In genomic region chr19:43526884-43527859, GRCh38 we compare ENCODE assay signal across 8 cellular contexts. TPM values are rescaled to one million over a fixed set of nuclear protein-coding genes. Genes with fewer than 3 reads are reported as not detected.
DNase-seq lines count a peak whose midpoint lies in the region; ATAC-seq and TF ChIP-seq lines count a peak whose summit lies in the region.

Gene ETHE1, minus strand, starts transcription at chr19:43527201. Its CDS starts 24 bp downstream, at chr19:43527177.

- H3K27ac ChIP-seq in colonic mucosa: peak within 1 kb of the TSS; percentile 87
- peak within 1 kb of the TSS; percentile 77 for H3K27ac ChIP-seq in layer of hippocampus (ENCODE audit: low read depth, low read length)

- H3K9me3 Mint-ChIP-seq in activated CD4-positive, alpha-beta T cell treated with anti-CD3 and anti-CD28 coated beads for 36 hours (ENCODE audit: low read depth): no peaks in the 10 kb centered on the region

- DNase-seq in NCI-H510A (lab: John Stamatoyannopoulos, UW) (peak; percentile 28), colonic mucosa (peak; percentile 94)
- peak; percentile 87 for DNase-seq in activated CD4-positive, alpha-beta T cell treated with anti-CD3 and anti-CD28 coated beads for 36 hours
- peak; percentile 59 to 76 for DNase-seq in stimulated activated CD4-positive, alpha-beta T cell treated with anti-CD3 and anti-CD28 coated beads, Interleukin-15, amount 100 ng/mL, for 48 hours (ENCODE audit: low read depth in 2 of 2)

- no peaks in the 10 kb centered on the region for H3K4me1 ChIP-seq in colonic mucosa

- peak within 1 kb of the TSS; percentile 94 for H3K27ac Mint-ChIP-seq in activated CD4-positive, alpha-beta T cell treated with anti-CD3 and anti-CD28 coated beads for 36 hours

- TF ChIP-seq CTCF in colonic mucosa (IDR thresholded peaks at IDR 0.05): no peak

- ATAC-seq in HG02852 (IDR thresholded peaks at IDR 0.05; ENCODE audit: unreplicated experiment) (peak; percentile 65), GM18519 (IDR thresholded peaks at IDR 0.05; ENCODE audit: low FRiP score, unreplicated experiment) (no peak)
- ATAC-seq in activated CD4-positive, alpha-beta T cell treated with anti-CD3 and anti-CD28 coated beads for 36 hours: peak; percentile 70

- H3K9me3 ChIP-seq in colonic mucosa: no peaks in the 10 kb centered on the region

- H3K4me1 Mint-ChIP-seq in activated CD4-positive, alpha-beta T cell treated with anti-CD3 and anti-CD28 coated beads for 36 hours: peaks cover 22% of the 10 kb centered on the region

- H3K4me3 ChIP-seq in colonic mucosa: peak within 1 kb of the TSS; percentile 68

- H3K27me3 ChIP-seq in colonic mucosa (no peaks in the 10 kb centered on the region), layer of hippocampus (ENCODE audit: control insufficient read depth, insufficient read depth, low read length) (no peaks in the 10 kb centered on the region)

- H3K36me3 ChIP-seq in colonic mucosa: no peaks in the 10 kb centered on the region

- intact Hi-C loops in activated CD4-positive, alpha-beta T cell treated with anti-CD3 and anti-CD28 coated beads for 36 hours (cut with DNase I, micrococcal nuclease): loop anchor here (1.0 to 10.0 kb wide), 9 partner anchors 23 to 1102 kb away; partner anchors contain the start of genes KCNN4 (in 2 of the 2), IRGQ (in 1 of the 2), LIPE (in 1 of the 2) and PHLDB3 (in 1 of the 2)
- intact Hi-C loops in colonic mucosa (cut with DNase I): no loop called here

- POLR2A ChIA-PET in activated CD4-positive, alpha-beta T cell treated with anti-CD3 and anti-CD28 coated beads for 36 hours (lab: Charles Lee): interaction anchor here (0.7 to 1.0 kb wide), 2 partner anchors 69 to 1657 kb away, joined by 3 to 4 read pairs; partner anchors contain the start of genes IRGQ and ZNF576

- TF ChIP-seq POLR2A in GM15510 (IDR thresholded peaks at IDR 0.05; ENCODE audit: borderline replicate concordance, extremely low read depth, insufficient read length): peak; percentile 91

- peak within 1 kb of the TSS; percentile 92 for H3K4me3 Mint-ChIP-seq in activated CD4-positive, alpha-beta T cell treated with anti-CD3 and anti-CD28 coated beads for 36 hours

- H3K9ac ChIP-seq in colonic mucosa (ENCODE audit: low read depth in 2 of 2, low read length in 2 of 2): peak within 1 kb of the TSS; percentile 97 to 100

- H3K36me3 Mint-ChIP-seq in activated CD4-positive, alpha-beta T cell treated with anti-CD3 and anti-CD28 coated beads for 36 hours (ENCODE audit: low read depth): peaks cover 6% of the 10 kb centered on the region

- no peaks in the 10 kb centered on the region for H3K27me3 Mint-ChIP-seq in activated CD4-positive, alpha-beta T cell treated with anti-CD3 and anti-CD28 coated beads for 36 hours

- CTCF ChIA-PET in activated CD4-positive, alpha-beta T cell treated with anti-CD3 and anti-CD28 coated beads for 36 hours (lab: Charles Lee): interaction anchor here (0.7 to 3.7 kb wide), 9 partner anchors 8 to 488 kb away, joined by 3 to 21 read pairs (median 5); partner anchors contain the start of gene IRGQ

RNA-seq across cellular contexts. Expression of gene ETHE1, which starts in this region (rescaled TPM):
- 10 to 100 TPM; 68.7 to 78.8 TPM for total RNA-seq in activated CD4-positive, alpha-beta T cell treated with anti-CD3 and anti-CD28 coated beads for 36 hours
- 100 to 1,000 TPM; 482 to 569 TPM for total RNA-seq in colonic mucosa

Comparison
In these comparisons a context has a peak if more than half of its experiments do, and no peak if none do; other contexts are left out.
1. RNA of gene ETHE1 (total RNA-seq): 482 to 569 TPM in colonic mucosa; 68.7 to 78.8 TPM in activated CD4-positive, alpha-beta T cell treated with anti-CD3 and anti-CD28 coated beads for 36 hours; every median in the first group is over 4 times any median in the second.
2. DNase-seq: peak in every context shown above with its lines; median percentile 94 in colonic mucosa; 87 in activated CD4-positive, alpha-beta T cell treated with anti-CD3 and anti-CD28 coated beads for 36 hours; 68 in stimulated activated CD4-positive, alpha-beta T cell treated with anti-CD3 and anti-CD28 coated beads, Interleukin-15, amount 100 ng/mL, for 48 hours; 28 in NCI-H510A.